29 cellular contexts compared by ENCODE assay signal in genomic region chr12:83110424-83110823, GRCh38.
"Had no signal": no experiment of that assay in that cellular context is flagged by ENCODE, and none has a peak within 500 bp of the region (broad histone marks: within the 10 kb centered on the region; RNA-seq: fewer than 3 reads in every experiment).

No MANE protein-coding gene starts in this region.

- H3K27me3 ChIP-seq: stomach, suprapubic skin, testis, thyroid gland, tibial artery, tibial nerve, transverse colon, upper lobe of left lung, upper lobe of right lung, uterus, vagina had no signal

- FAIRE-seq: urothelium cell line had no signal

- H3K4me1 Mint-ChIP-seq: stimulated activated effector memory CD8-positive, alpha-beta T cell treated with anti-CD3 and anti-CD28 coated beads, Interleukin-12 subunit alpha, Interleukin-12 subunit beta, amount 100 ng/mL, for 72 hours; stimulated activated memory B cell treated with anti-CD40 and anti-IgM and Interleukin-4, amounts not matched to agents 10 μg/mL and 1 μg/mL and 100 μg/mL, for 72 hours; stimulated activated naive B cell treated with anti-CD40 and anti-IgM and Interleukin-4, amounts not matched to agents 10 μg/mL and 1 μg/mL and 100 μg/mL, for 72 hours; stimulated activated naive CD8-positive, alpha-beta T cell treated with anti-CD3 and anti-CD28 coated beads, Interleukin-15, amount 100 ng/mL, for 72 hours had no signal

- H3K4me3 Mint-ChIP-seq: stimulated activated effector memory CD8-positive, alpha-beta T cell treated with anti-CD3 and anti-CD28 coated beads, Interleukin-12 subunit alpha, Interleukin-12 subunit beta, amount 100 ng/mL, for 72 hours; stimulated activated memory B cell treated with anti-CD40 and anti-IgM and Interleukin-4, amounts not matched to agents 10 μg/mL and 1 μg/mL and 100 μg/mL, for 72 hours; stimulated activated naive B cell treated with anti-CD40 and anti-IgM and Interleukin-4, amounts not matched to agents 10 μg/mL and 1 μg/mL and 100 μg/mL, for 72 hours; stimulated activated naive CD8-positive, alpha-beta T cell treated with anti-CD3 and anti-CD28 coated beads, Interleukin-15, amount 100 ng/mL, for 72 hours; stimulated activated naive CD8-positive, alpha-beta T cell treated with anti-CD3 and anti-CD28 coated beads, Interleukin-15, Interleukin-2, amounts not matched to agents 100 ng/mL and 50 ng/mL, for 24 hours; type B pancreatic cell had no signal

- H3K27ac Mint-ChIP-seq: stimulated activated effector memory CD8-positive, alpha-beta T cell treated with anti-CD3 and anti-CD28 coated beads, Interleukin-12 subunit alpha, Interleukin-12 subunit beta, amount 100 ng/mL, for 72 hours; stimulated activated memory B cell treated with anti-CD40 and anti-IgM and Interleukin-4, amounts not matched to agents 10 μg/mL and 1 μg/mL and 100 μg/mL, for 72 hours; stimulated activated naive B cell treated with anti-CD40 and anti-IgM and Interleukin-4, amounts not matched to agents 10 μg/mL and 1 μg/mL and 100 μg/mL, for 72 hours; stimulated activated naive CD8-positive, alpha-beta T cell treated with anti-CD3 and anti-CD28 coated beads, Interleukin-15, amount 100 ng/mL, for 72 hours; stimulated activated naive CD8-positive, alpha-beta T cell treated with anti-CD3 and anti-CD28 coated beads, Interleukin-15, Interleukin-2, amounts not matched to agents 100 ng/mL and 50 ng/mL, for 24 hours; type B pancreatic cell had no signal

- H3K36me3 Mint-ChIP-seq: stimulated activated effector memory CD8-positive, alpha-beta T cell treated with anti-CD3 and anti-CD28 coated beads, Interleukin-12 subunit alpha, Interleukin-12 subunit beta, amount 100 ng/mL, for 72 hours; stimulated activated memory B cell treated with anti-CD40 and anti-IgM and Interleukin-4, amounts not matched to agents 10 μg/mL and 1 μg/mL and 100 μg/mL, for 72 hours; stimulated activated naive B cell treated with anti-CD40 and anti-IgM and Interleukin-4, amounts not matched to agents 10 μg/mL and 1 μg/mL and 100 μg/mL, for 72 hours had no signal

- H3K36me3 ChIP-seq: suprapubic skin, thoracic aorta, thyroid gland, tibial artery, tibial nerve, transverse colon, upper lobe of left lung, upper lobe of right lung, uterus, vagina had no signal

- H3K27me3 Mint-ChIP-seq: stimulated activated memory B cell treated with anti-CD40 and anti-IgM and Interleukin-4, amounts not matched to agents 10 μg/mL and 1 μg/mL and 100 μg/mL, for 72 hours; stimulated activated naive B cell treated with anti-CD40 and anti-IgM and Interleukin-4, amounts not matched to agents 10 μg/mL and 1 μg/mL and 100 μg/mL, for 72 hours; stimulated activated naive CD8-positive, alpha-beta T cell treated with anti-CD3 and anti-CD28 coated beads, Interleukin-15, amount 100 ng/mL, for 72 hours; stimulated activated naive CD8-positive, alpha-beta T cell treated with anti-CD3 and anti-CD28 coated beads, Interleukin-15, Interleukin-2, amounts not matched to agents 100 ng/mL and 50 ng/mL, for 24 hours; type B pancreatic cell had no signal

- H3K9me3 Mint-ChIP-seq: stimulated activated effector memory CD8-positive, alpha-beta T cell treated with anti-CD3 and anti-CD28 coated beads, Interleukin-12 subunit alpha, Interleukin-12 subunit beta, amount 100 ng/mL, for 72 hours; stimulated activated memory B cell treated with anti-CD40 and anti-IgM and Interleukin-4, amounts not matched to agents 10 μg/mL and 1 μg/mL and 100 μg/mL, for 72 hours; stimulated activated naive CD8-positive, alpha-beta T cell treated with anti-CD3 and anti-CD28 coated beads, Interleukin-15, Interleukin-2, amounts not matched to agents 100 ng/mL and 50 ng/mL, for 24 hours had no signal

- ATAC-seq: stimulated activated effector memory CD8-positive, alpha-beta T cell treated with anti-CD3 and anti-CD28 coated beads, Interleukin-12 subunit alpha, Interleukin-12 subunit beta, amount 100 ng/mL, for 72 hours; stimulated activated memory B cell treated with anti-CD40 and anti-IgM and Interleukin-4, amounts not matched to agents 10 μg/mL and 1 μg/mL and 100 μg/mL, for 72 hours; stimulated activated naive B cell treated with anti-CD40 and anti-IgM and Interleukin-4, amounts not matched to agents 10 μg/mL and 1 μg/mL and 100 μg/mL, for 72 hours; stimulated activated naive CD8-positive, alpha-beta T cell treated with anti-CD3 and anti-CD28 coated beads, Interleukin-15, amount 100 ng/mL, for 72 hours; stimulated activated naive CD8-positive, alpha-beta T cell treated with anti-CD3 and anti-CD28 coated beads, Interleukin-15, Interleukin-2, amounts not matched to agents 100 U/mL and 50 U/mL, for 24 hours; upper lobe of right lung had no signal

- H3K9me3 ChIP-seq: stomach, suprapubic skin, testis, thoracic aorta, thyroid gland, tibial artery, tibial nerve, transverse colon, upper lobe of left lung, upper lobe of right lung, uterus, vagina had no signal

- H3K4me1 ChIP-seq: stomach, suprapubic skin, testis, thyroid gland, tibial artery, tibial nerve, transverse colon, upper lobe of left lung, upper lobe of right lung, uterus, vagina had no signal

- H3K27ac ChIP-seq: stomach, suprapubic skin, testis, thoracic aorta, thyroid gland, tibial artery, tibial nerve, transverse colon, upper lobe of left lung, upper lobe of right lung, uterus, vagina had no signal

- H3K4me3 ChIP-seq: stomach, suprapubic skin, testis, thoracic aorta, thyroid gland, tibial artery, tibial nerve, transverse colon, upper lobe of left lung, upper lobe of right lung, uterus, vagina had no signal

- DNase-seq: stimulated activated CD4-positive, alpha-beta T cell treated with anti-CD3 and anti-CD28 coated beads, Interleukin-2, amount 100 ng/mL, for 48 hours; stimulated activated CD4-positive, alpha-beta T cell treated with anti-CD3 and anti-CD28 coated beads, Interleukin-4, amount 100 ng/mL, for 1 hour; stimulated activated CD4-positive, alpha-beta T cell treated with anti-CD3 and anti-CD28 coated beads, Interleukin-4, amount 100 ng/mL, for 24 hours; stimulated activated CD4-positive, alpha-beta T cell treated with anti-CD3 and anti-CD28 coated beads, Interleukin-4, amount 100 ng/mL, for 4 hours; stimulated activated CD8-positive, alpha-beta memory T cell treated with anti-CD3 and anti-CD28 coated beads, Interleukin-4, amount 100 ng/mL, for 48 hours; stimulated activated naive B cell treated with anti-CD40 and anti-IgM and Interleukin-4, amounts not matched to agents 10 μg/mL and 1 μg/mL and 100 μg/mL, for 72 hours; stimulated activated naive CD4-positive, alpha-beta T cell; stimulated activated naive CD4-positive, alpha-beta T cell treated with Interleukin-2 at 50 U/mL for 16 hours; stimulated activated naive CD8-positive, alpha-beta T cell treated with anti-CD3 and anti-CD28 coated beads, Interleukin-15, amount 100 ng/mL, for 72 hours; stimulated activated naive CD8-positive, alpha-beta T cell treated with anti-CD3 and anti-CD28 coated beads, Interleukin-15, Interleukin-2, amounts not matched to agents 100 U/mL and 50 U/mL, for 24 hours; stomach; substantia nigra; testis; thyroid gland; tibial artery; transverse colon; trophoblast cell; upper lobe of left lung; upper lobe of right lung; uterus had no signal
